ENCODE assay signal across 34 cellular contexts in genomic region chr11:86372586-86372985, GRCh38. TPM values are rescaled to one million over a fixed set of nuclear protein-coding genes. Genes with fewer than 3 reads are reported as not detected.
"Had no signal": no experiment of that assay in that cellular context is flagged by ENCODE, and none has a peak within 500 bp of the region (broad histone marks: within the 10 kb centered on the region; RNA-seq: fewer than 3 reads in every experiment).

No MANE protein-coding gene starts in this region.

- H3K27ac ChIP-seq: ascending aorta, Peyer's patch, SJCRH30, SK-N-MC had no signal

- FAIRE-seq: TTC549 had no signal

- DNase-seq: activated CD4-positive, alpha-beta T cell treated with anti-CD3 and anti-CD28 coated beads, Interleukin-2, amount 10 ng/mL, durations not matched to agents 24 days and 14 days; activated CD4-positive, alpha-beta T cell treated with anti-CD3 and anti-CD28 coated beads, Interleukin-2, amount 50 U/mL, for 4 hours; activated CD8-positive, alpha-beta T cell treated with anti-CD3 and anti-CD28 coated beads for 36 hours; activated gamma-delta T cell; activated naive CD4-positive, alpha-beta T cell treated with Interleukin-2 at 50 U/mL for 16 hours; activated naive CD8-positive, alpha-beta T cell treated with anti-CD3 and anti-CD28 coated beads, Interleukin-2, amount 10 ng/mL, durations not matched to agents 7 days and 5 days; activated T-cell treated with anti-CD3 and anti-CD28 coated beads, Interleukin-2, amount 50 U/mL, for 1 hour; amygdala; caudate nucleus; cerebellar nuclear complex; Kasumi-1; KG1; MM.1S; MV-4-11; NCI-H1092; NCI-H1417 treated with DMSO at 0.1 percent for 48 hours; NCI-H187 treated with DMSO at 0.1 percent for 48 hours; NCI-H2081; NCI-H345; NCI-H524 treated with DMSO at 0.1 percent for 48 hours; NCI-H748 treated with DMSO at 0.1 percent for 48 hours; NK-92 treated with Interleukin-12 subunit alpha and Interleukin-12 subunit beta, amount 100 ng/mL, for 24 hours; PC-3; Peyer's patch; Right ventricle myocardium superior; RPMI8226; SJCRH30 had no signal

- H3K27me3 ChIP-seq: ascending aorta, Peyer's patch, SJCRH30 had no signal

- H3K4me1 ChIP-seq: ascending aorta, Peyer's patch, SJCRH30 had no signal

- H3K9me3 ChIP-seq: ascending aorta, Peyer's patch, SJCRH30 had no signal

- H3K36me3 ChIP-seq: ascending aorta, Peyer's patch, SJCRH30 had no signal

- H3K4me3 ChIP-seq: ascending aorta, Peyer's patch, SJCRH30, SK-N-MC had no signal

- H3K9me3 Mint-ChIP-seq: activated CD4-positive, alpha-beta T cell treated with anti-CD3 and anti-CD28 coated beads, Interleukin-2, amount 10 ng/mL, durations not matched to agents 24 days and 14 days had no signal

- ATAC-seq: activated CD8-positive, alpha-beta T cell treated with anti-CD3 and anti-CD28 coated beads for 36 hours; PC-3 had no signal

- H3K27me3 Mint-ChIP-seq: activated naive CD8-positive, alpha-beta T cell treated with anti-CD3 and anti-CD28 coated beads, Interleukin-2, amount 10 ng/mL, durations not matched to agents 7 days and 5 days had no signal

- H3K4me3 Mint-ChIP-seq: activated CD4-positive, alpha-beta T cell treated with anti-CD3 and anti-CD28 coated beads, Interleukin-2, amount 10 ng/mL, durations not matched to agents 24 days and 14 days; activated CD8-positive, alpha-beta T cell treated with anti-CD3 and anti-CD28 coated beads for 36 hours; activated naive CD4-positive, alpha-beta T cell treated with anti-CD3 and anti-CD28 coated beads, Interleukin-2, amount 50 U/mL, for 24 hours; activated naive CD8-positive, alpha-beta T cell treated with anti-CD3 and anti-CD28 coated beads, Interleukin-2, amount 10 ng/mL, durations not matched to agents 7 days and 5 days; T-helper 1 cell treated with Interleukin-12 subunit alpha and Interleukin-12 subunit beta and Interleukin-4 antibody, amounts not matched to agents 30 μg/mL and 1 μg/mL, for 36 hours; T-helper 2 cell treated with Interferon-gamma antibody and Interleukin-4, amounts not matched to agents 5 μg/mL and 100 μg/mL, for 36 hours had no signal

- H3K4me1 Mint-ChIP-seq: activated naive CD4-positive, alpha-beta T cell treated with anti-CD3 and anti-CD28 coated beads, Interleukin-2, amount 50 U/mL, for 24 hours had no signal

RNA-seq across cellular contexts. Expression of gene CCDC81, which starts 2.1 kb away (rescaled TPM):
- total RNA-seq: NCI-H460 had no signal
